Comparison of ENCODE assay signal across 1 cellular context in genomic region chr12:70964867-70965469, GRCh38.
TF ChIP-seq lines count a peak whose summit lies in the region.

No MANE protein-coding gene starts in this region.

TF ChIP-seq in H1, 55 proteins besides CTCF, POLR2A, EP300 and RAD21:
- no peak for TF ChIP-seq CHD7 (IDR thresholded peaks at IDR 0.05; ENCODE audit: insufficient replicate concordance, low read length)
- TF ChIP-seq KDM1A (IDR thresholded peaks at IDR 0.05; ENCODE audit: borderline replicate concordance, low read length), result no peak
- no peak for TF ChIP-seq JUND (IDR thresholded peaks at IDR 0.05; ENCODE audit: low read length)
